8 cellular contexts compared by ENCODE assay signal in genomic region chr17:60379461-60379860, GRCh38. TPM values are rescaled to one million over a fixed set of nuclear protein-coding genes. Genes with fewer than 3 reads are reported as not detected.
"Had no signal": no experiment of that assay in that cellular context is flagged by ENCODE, and none has a peak within 500 bp of the region (broad histone marks: within the 10 kb centered on the region; RNA-seq: fewer than 3 reads in every experiment).

No MANE protein-coding gene starts in this region.

RNA-seq across cellular contexts. Expression of gene CHCT1, which starts 42.8 kb away (rescaled TPM):
- total RNA-seq: LHCN-M2, M059J, NCI-H460, PC-3, Peyer's patch, Right ventricle myocardium superior, SJSA1 had no signal
- polyA plus RNA-seq: SK-N-SH had no signal
